In genomic region chr4:165418116-165418515, GRCh38 we compare ENCODE assay signal across 21 cellular contexts. TPM values are rescaled to one million over a fixed set of nuclear protein-coding genes. Genes with fewer than 3 reads are reported as not detected.
DNase-seq lines count a peak whose midpoint lies in the region; ATAC-seq lines count a peak whose summit lies in the region.
"Had no signal": no experiment of that assay in that cellular context is flagged by ENCODE, and none has a peak within 500 bp of the region (broad histone marks: within the 10 kb centered on the region; RNA-seq: fewer than 3 reads in every experiment).

No MANE protein-coding gene starts in this region.

- no CpG with 5 or more reads among the region's 1 CpG for WGBS in neuronal stem cell (ENCODE audit: extremely low coverage in 2 of 2, insufficient read length in 2 of 2, insufficient replicate concordance in 1 of 2), 2 donors

- H2BK120ac ChIP-seq in neuronal stem cell (ENCODE audit: low read depth, low read length): no peak overlapping the region

- H3K18ac ChIP-seq in neuronal stem cell (ENCODE audit: low read length): no peak overlapping the region

- H3K9ac ChIP-seq in neuronal stem cell (ENCODE audit: low read depth, low read length, poor library complexity): no peak overlapping the region
- H3K9ac ChIP-seq: BLaER1 had no signal

- ATAC-seq in HG02623 (IDR thresholded peaks at IDR 0.05; ENCODE audit: unreplicated experiment) (no peak), HG03378 (IDR thresholded peaks at IDR 0.05; ENCODE audit: unreplicated experiment) (no peak)
- ATAC-seq: A549, HCT116, HepG2 had no signal

- H3K4me1 ChIP-seq in neuronal stem cell (ENCODE audit: control insufficient read depth in 2 of 2, insufficient read depth in 1 of 2, low read depth in 1 of 2, low read length in 2 of 2): peaks cover 0 to 2% of the 10 kb centered on the region in 2 donors
- H3K4me1 ChIP-seq: A549, BLaER1 had no signal

- H3K27ac ChIP-seq in neuronal stem cell (replicated peaks; ENCODE audit: low read length): no peak overlapping the region
- H3K27ac ChIP-seq: A549, BLaER1 had no signal

- peak; percentile 47 for DNase-seq in DMS 273 (lab: John Stamatoyannopoulos, UW; ENCODE audit: unreplicated experiment)
- DNase-seq in NCI-H446 (lab: John Stamatoyannopoulos, UW): peak; percentile 50 to 84
- DNase-seq in cerebellum (ENCODE audit: low spot score): peak; percentile 72
- DNase-seq in neuronal stem cell (ENCODE audit: low spot score): no peak
- DNase-seq in stimulated activated naive CD4-positive, alpha-beta T cell treated with Interleukin-2 at 50 U/mL for 16 hours (lab: John Stamatoyannopoulos, UW): no peak
- DNase-seq: CD4-positive, alpha-beta memory T cell; DMS53; EL; GOT3; KG1; NCI-H2029 treated with DMSO at 0.1 percent for 48 hours; NCI-H510A treated with DMSO at 0.1 percent for 48 hours; NCI-H82; OCI-M1; Right ventricle myocardium superior had no signal

- H3K4me2 ChIP-seq in neuronal stem cell (ENCODE audit: insufficient read depth, low read length, poor library complexity, severe bottlenecking): no peak overlapping the region
- H3K4me2 ChIP-seq: A549, BLaER1 had no signal

- H2AFZ ChIP-seq in neuronal stem cell (ENCODE audit: low read length): peak overlapping the region; percentile 47

- H3K36me3 ChIP-seq in neuronal stem cell (replicated peaks in 1 of 2; ENCODE audit: control insufficient read depth in 2 of 2, insufficient read depth in 2 of 2, low read length in 2 of 2): no peaks in the 10 kb centered on the region
- H3K36me3 ChIP-seq: BLaER1 had no signal

- no peak overlapping the region for H2BK5ac ChIP-seq in neuronal stem cell (ENCODE audit: low read length)

- H3K79me1 ChIP-seq in neuronal stem cell (ENCODE audit: low read depth, low read length): no peaks in the 10 kb centered on the region

- no peak overlapping the region for H3K23ac ChIP-seq in neuronal stem cell (ENCODE audit: low read depth, low read length, poor library complexity)

- no peak overlapping the region for H2BK12ac ChIP-seq in neuronal stem cell (ENCODE audit: low read length)

- no peak overlapping the region for H4K8ac ChIP-seq in neuronal stem cell (ENCODE audit: low read depth, low read length)

- H3K4ac ChIP-seq in neuronal stem cell (ENCODE audit: low read length): no peak overlapping the region

- H3K27me3 ChIP-seq in neuronal stem cell (ENCODE audit: control insufficient read depth in 3 of 3, insufficient read depth in 3 of 3, low read depth in 1 of 3, low read length in 3 of 3): no peaks in the 10 kb centered on the region
- H3K27me3 ChIP-seq: BLaER1 had no signal

- H2BK15ac ChIP-seq in neuronal stem cell (ENCODE audit: low read length): no peak overlapping the region

- H3K4me3 ChIP-seq in neuronal stem cell (ENCODE audit: low read length in 2 of 2): no peak overlapping the region
- H3K4me3 ChIP-seq: A549, BLaER1 had no signal

- no peak overlapping the region for H2AK5ac ChIP-seq in neuronal stem cell (ENCODE audit: low read depth, low read length)

- H4K91ac ChIP-seq in neuronal stem cell (ENCODE audit: low read depth, low read length, poor library complexity): no peak overlapping the region

- no peak overlapping the region for H3K14ac ChIP-seq in neuronal stem cell (ENCODE audit: low read length)

- H3K9me3 ChIP-seq in neuronal stem cell (replicated peaks in 1 of 2; ENCODE audit: control insufficient read depth in 2 of 2, insufficient read depth in 1 of 2, low read depth in 1 of 2, low read length in 2 of 2): no peaks in the 10 kb centered on the region
- H3K9me3 ChIP-seq: A549, BLaER1 had no signal

RNA-seq across cellular contexts. Expression of gene CPE, which starts 39.3 kb away (rescaled TPM):
- 380 TPM for total RNA-seq in cerebellum
- polyA plus RNA-seq in neuronal stem cell (2013, experiment 1 of 2): 71.3 TPM
- polyA plus RNA-seq in neuronal stem cell (2013, experiment 2 of 2): 71.3 TPM
- total RNA-seq: CD4-positive, alpha-beta memory T cell had no signal
- polyA plus RNA-seq: CD4-positive, alpha-beta memory T cell had no signal

Comparison
In these comparisons a context has a peak if more than half of its experiments do, and no peak if none do; other contexts are left out.
1. DNase-seq: peak in DMS 273 (single experiment), NCI-H446 (2 of 2) and cerebellum (single experiment); none in neuronal stem cell (single experiment) and stimulated activated naive CD4-positive, alpha-beta T cell treated with Interleukin-2 at 50 U/mL for 16 hours (single experiment).